In the genomic region with DNA sequence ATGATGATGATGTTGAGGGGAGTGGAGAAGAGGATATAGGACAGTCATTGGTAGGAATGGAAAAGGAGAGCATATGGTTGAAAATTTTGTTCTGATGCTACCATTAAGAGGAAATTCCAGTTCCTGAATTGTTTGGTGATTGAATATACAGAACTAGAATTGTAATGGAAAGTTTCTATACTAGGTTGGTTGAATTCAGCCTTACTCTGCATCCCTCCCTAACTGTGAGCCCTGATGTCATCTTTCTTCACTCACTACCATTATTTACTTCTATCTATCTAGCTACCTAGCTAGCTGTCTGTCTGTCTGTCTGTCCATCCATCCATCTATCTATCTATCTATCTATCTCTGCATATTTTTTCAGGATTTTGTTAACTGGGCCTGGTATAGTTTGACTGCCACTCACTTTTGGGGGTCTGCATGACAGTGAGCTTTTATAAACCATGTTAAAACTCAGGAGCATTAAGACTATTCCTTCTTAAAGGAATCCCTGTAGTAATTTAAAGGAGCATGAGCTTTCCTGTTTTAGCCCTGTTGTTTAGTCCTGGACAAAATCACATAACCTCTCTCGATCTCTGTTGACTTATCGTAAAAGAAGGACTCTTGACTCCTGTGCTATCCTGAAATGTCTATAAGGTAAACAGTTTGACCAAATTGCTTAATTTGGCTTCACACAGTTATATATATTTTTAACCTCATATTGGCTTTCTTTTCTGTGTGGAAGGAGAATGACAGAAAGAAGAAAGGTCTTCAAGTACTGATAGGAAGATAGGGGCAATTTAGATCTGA, we compare ENCODE assay signal across 12 cellular contexts.
DNase-seq lines count a peak whose midpoint lies in the region; ATAC-seq and TF ChIP-seq lines count a peak whose summit lies in the region.
"Had no signal": no experiment of that assay in that cellular context is flagged by ENCODE, and none has a peak within 500 bp of the region (broad histone marks: within the 10 kb centered on the region; RNA-seq: fewer than 3 reads in every experiment).

No MANE protein-coding gene starts in this region.

- no peaks in the 10 kb centered on the region for H3K27me3 ChIP-seq in hepatocyte

- H3K4me2 ChIP-seq in hepatocyte, result peak overlapping the region; percentile 17

- H3K4me3 ChIP-seq in hepatocyte, result no peak overlapping the region

- CTCF ChIA-PET in activated naive CD4-positive, alpha-beta T cell treated with anti-CD3 and anti-CD28 coated beads, Interleukin-2, amount 10 ng/mL, durations not matched to agents 7 days and 5 days (lab: Charles Lee), result interaction anchor here (2.7 kb wide), 1 partner anchor 327 kb away, joined by 9 read pairs; no protein-coding TSS in a partner anchor

- no peaks in the 10 kb centered on the region for H3K9me3 ChIP-seq in hepatocyte (ENCODE audit: low read depth)

- H3K4me1 ChIP-seq in hepatocyte (ENCODE audit: insufficient read depth), result no peaks in the 10 kb centered on the region

- H3K36me3 Mint-ChIP-seq in activated naive CD4-positive, alpha-beta T cell treated with anti-CD3 and anti-CD28 coated beads, Interleukin-2, amount 50 U/mL, for 24 hours, result peaks cover 14% of the 10 kb centered on the region
- H3K36me3 Mint-ChIP-seq in activated naive CD4-positive, alpha-beta T cell treated with anti-CD3 and anti-CD28 coated beads, Interleukin-2, amount 10 ng/mL, durations not matched to agents 7 days and 5 days, result peaks cover 16% of the 10 kb centered on the region
- H3K36me3 Mint-ChIP-seq in stimulated activated naive B cell treated with anti-CD40 and anti-IgM and Interleukin-4, amounts not matched to agents 10 μg/mL and 1 μg/mL and 100 μg/mL, for 72 hours, result peaks cover 0 to 11% of the 10 kb centered on the region in 2 donors

- H3K9me3 Mint-ChIP-seq in activated naive CD4-positive, alpha-beta T cell treated with anti-CD3 and anti-CD28 coated beads, Interleukin-2, amount 50 U/mL, for 24 hours, result no peaks in the 10 kb centered on the region
- peaks cover 8% of the 10 kb centered on the region for H3K9me3 Mint-ChIP-seq in activated naive CD4-positive, alpha-beta T cell treated with anti-CD3 and anti-CD28 coated beads, Interleukin-2, amount 10 ng/mL, durations not matched to agents 7 days and 5 days
- H3K9me3 Mint-ChIP-seq in stimulated activated naive B cell treated with anti-CD40 and anti-IgM and Interleukin-4, amounts not matched to agents 10 μg/mL and 1 μg/mL and 100 μg/mL, for 72 hours, result no peaks in the 10 kb centered on the region

- H3K36me3 ChIP-seq in hepatocyte (replicated peaks; ENCODE audit: insufficient read depth, low read depth), result no peaks in the 10 kb centered on the region

- H3K9me2 ChIP-seq in hepatocyte (replicated peaks; ENCODE audit: insufficient read depth), result no peaks in the 10 kb centered on the region

- H3K27ac ChIP-seq in hepatocyte, result no peak overlapping the region

- H3K4me1 Mint-ChIP-seq in activated naive CD4-positive, alpha-beta T cell treated with anti-CD3 and anti-CD28 coated beads, Interleukin-2, amount 50 U/mL, for 24 hours, result peaks cover 57% of the 10 kb centered on the region
- peaks cover 55% of the 10 kb centered on the region for H3K4me1 Mint-ChIP-seq in activated naive CD4-positive, alpha-beta T cell treated with anti-CD3 and anti-CD28 coated beads, Interleukin-2, amount 10 ng/mL, durations not matched to agents 7 days and 5 days
- H3K4me1 Mint-ChIP-seq in stimulated activated naive B cell treated with anti-CD40 and anti-IgM and Interleukin-4, amounts not matched to agents 10 μg/mL and 1 μg/mL and 100 μg/mL, for 72 hours, result peaks cover 9 to 12% of the 10 kb centered on the region in 2 donors

- no peak overlapping the region for H2AFZ ChIP-seq in hepatocyte

- peak overlapping the region; percentile 8 for H3K4me3 Mint-ChIP-seq in activated naive CD4-positive, alpha-beta T cell treated with anti-CD3 and anti-CD28 coated beads, Interleukin-2, amount 50 U/mL, for 24 hours
- no peak overlapping the region for H3K4me3 Mint-ChIP-seq in activated naive CD4-positive, alpha-beta T cell treated with anti-CD3 and anti-CD28 coated beads, Interleukin-2, amount 10 ng/mL, durations not matched to agents 7 days and 5 days
- H3K4me3 Mint-ChIP-seq in stimulated activated naive B cell treated with anti-CD40 and anti-IgM and Interleukin-4, amounts not matched to agents 10 μg/mL and 1 μg/mL and 100 μg/mL, for 72 hours, result no peak overlapping the region
- H3K4me3 Mint-ChIP-seq: B cell had no signal

- no peaks in the 10 kb centered on the region for H4K20me1 ChIP-seq in hepatocyte (ENCODE audit: insufficient read depth, poor library complexity, severe bottlenecking)

- no peak for TF ChIP-seq CTCF in hepatocyte (IDR thresholded peaks at IDR 0.05; ENCODE audit: poor library complexity)

- peak overlapping the region; percentile 52 for H3K27ac Mint-ChIP-seq in activated naive CD4-positive, alpha-beta T cell treated with anti-CD3 and anti-CD28 coated beads, Interleukin-2, amount 50 U/mL, for 24 hours
- H3K27ac Mint-ChIP-seq in activated naive CD4-positive, alpha-beta T cell treated with anti-CD3 and anti-CD28 coated beads, Interleukin-2, amount 10 ng/mL, durations not matched to agents 7 days and 5 days, result no peak overlapping the region
- no peak overlapping the region for H3K27ac Mint-ChIP-seq in stimulated activated naive B cell treated with anti-CD40 and anti-IgM and Interleukin-4, amounts not matched to agents 10 μg/mL and 1 μg/mL and 100 μg/mL, for 72 hours
- H3K27ac Mint-ChIP-seq: B cell had no signal

- ATAC-seq in stimulated activated naive B cell treated with anti-CD40 and anti-IgM and Interleukin-4, amounts not matched to agents 10 μg/mL and 1 μg/mL and 100 μg/mL, for 72 hours (replicated peaks), result peak; percentile 63 to 69
- ATAC-seq: Right ventricle myocardium inferior had no signal

- 65% methylated on average over 2 of the region's 2 CpGs for WGBS in hepatocyte (ENCODE audit: low lambda C conversion rate, missing lambda C conversion rate)

- H3K79me2 ChIP-seq in hepatocyte, result no peaks in the 10 kb centered on the region

- no peaks in the 10 kb centered on the region for H3K27me3 Mint-ChIP-seq in activated naive CD4-positive, alpha-beta T cell treated with anti-CD3 and anti-CD28 coated beads, Interleukin-2, amount 50 U/mL, for 24 hours
- H3K27me3 Mint-ChIP-seq in activated naive CD4-positive, alpha-beta T cell treated with anti-CD3 and anti-CD28 coated beads, Interleukin-2, amount 10 ng/mL, durations not matched to agents 7 days and 5 days, result no peaks in the 10 kb centered on the region
- no peaks in the 10 kb centered on the region for H3K27me3 Mint-ChIP-seq in stimulated activated naive B cell treated with anti-CD40 and anti-IgM and Interleukin-4, amounts not matched to agents 10 μg/mL and 1 μg/mL and 100 μg/mL, for 72 hours
- H3K27me3 Mint-ChIP-seq: B cell had no signal

- DNase-seq in activated naive CD4-positive, alpha-beta T cell treated with anti-CD3 and anti-CD28 coated beads, Interleukin-2, amount 10 ng/mL, durations not matched to agents 7 days and 5 days, result no peak
- peak; percentile 3 for DNase-seq in DMS153 treated with DMSO at 0.1 percent for 48 hours (lab: John Stamatoyannopoulos, UW; ENCODE audit: unreplicated experiment)
- no peak for DNase-seq in hepatocyte (ENCODE audit: low spot score)
- DNase-seq in stimulated activated naive B cell treated with anti-CD40 and anti-IgM and Interleukin-4, amounts not matched to agents 10 μg/mL and 1 μg/mL and 100 μg/mL, for 72 hours, result no peak
- DNase-seq in HPDE6-E6E7 (ENCODE audit: extremely low spot score), result no peak
- DNase-seq in NCI-H1092 (lab: John Stamatoyannopoulos, UW), result no peak
- DNase-seq: NCI-H146, NCI-H226, NCI-H526 had no signal
